In the genomic region with DNA sequence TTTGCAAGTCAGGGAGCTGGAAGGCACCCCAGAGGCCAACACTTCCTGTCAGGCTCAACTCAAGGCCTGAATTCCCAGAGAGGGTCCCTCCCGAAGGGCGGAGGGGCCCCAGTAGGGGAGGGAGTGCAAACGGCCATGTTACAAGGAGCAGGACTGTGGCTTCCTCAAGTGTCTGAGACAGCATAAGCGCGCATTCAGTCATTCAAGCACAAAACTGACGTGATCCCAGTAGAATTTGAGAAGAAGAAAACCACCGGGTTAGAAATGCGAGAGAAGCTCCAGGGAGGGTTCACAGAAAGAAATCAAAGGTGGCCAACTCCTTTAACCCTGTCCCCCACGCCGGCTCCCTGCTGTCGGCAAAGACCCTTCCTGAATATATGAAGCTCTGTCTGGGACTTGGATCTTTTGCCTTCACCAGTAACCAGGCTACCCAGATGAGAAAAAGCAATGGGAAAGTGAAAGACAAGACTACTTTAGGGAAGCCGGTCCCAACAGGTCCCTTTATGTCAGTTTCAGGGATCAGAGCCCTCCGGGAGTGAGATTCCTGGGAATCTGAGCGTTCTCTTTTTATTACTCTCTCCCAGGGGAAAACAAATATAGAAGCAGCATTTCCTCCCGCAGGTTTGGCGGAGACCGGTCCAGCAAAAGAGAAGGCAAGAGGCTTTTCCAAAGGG, we compare ENCODE assay signal across 9 cellular contexts. TPM values are rescaled to one million over a fixed set of nuclear protein-coding genes. Genes with fewer than 3 reads are reported as not detected.
DNase-seq lines count a peak whose midpoint lies in the region; ATAC-seq and TF ChIP-seq lines count a peak whose summit lies in the region.
"Had no signal": no experiment of that assay in that cellular context is flagged by ENCODE, and none has a peak within 500 bp of the region (broad histone marks: within the 10 kb centered on the region; RNA-seq: fewer than 3 reads in every experiment).

No MANE protein-coding gene starts in this region.

- H3K4me3 ChIP-seq in left ventricle myocardium inferior: peak overlapping the region; percentile 75
- peak overlapping the region; percentile 85 for H3K4me3 ChIP-seq in parathyroid adenoma (ENCODE audit: low read depth, low read length)
- H3K4me3 ChIP-seq: SK-N-MC had no signal

- H3K4me1 Mint-ChIP-seq in Calu3 (ENCODE audit: low read depth, unreplicated experiment): peaks cover 17% of the 10 kb centered on the region
- H3K4me1 Mint-ChIP-seq in WTC11: peaks cover 26% of the 10 kb centered on the region

- BruUV-seq in Calu3 (replicated peaks; lab: Mats Ljungman, UMichigan): no TSS peak

- H3K27me3 Mint-ChIP-seq in Calu3 (ENCODE audit: unreplicated experiment): peaks cover 70% of the 10 kb centered on the region
- H3K27me3 Mint-ChIP-seq in WTC11 (ENCODE audit: low read depth): peaks cover 55% of the 10 kb centered on the region

- intact Hi-C loops in Calu3 (cut with micrococcal nuclease; ENCODE audit: unreplicated experiment): no loop called here
- intact Hi-C loops in left ventricle myocardium inferior (cut with micrococcal nuclease): no loop called here

- H3K9me3 Mint-ChIP-seq in Calu3 (ENCODE audit: low read depth, unreplicated experiment) (no peaks in the 10 kb centered on the region), WTC11 (peaks cover 5% of the 10 kb centered on the region)

- H3K27ac ChIP-seq in left ventricle myocardium inferior (replicated peaks) (peak overlapping the region; percentile 58), parathyroid adenoma (peak overlapping the region; percentile 91)
- H3K27ac ChIP-seq: SK-N-MC had no signal

- H2AFZ ChIP-seq in parathyroid adenoma: peak overlapping the region; percentile 52

- H3K36me3 Mint-ChIP-seq in Calu3 (ENCODE audit: insufficient read depth, unreplicated experiment) (peaks cover 9% of the 10 kb centered on the region), WTC11 (no peaks in the 10 kb centered on the region)

- H3K36me3 ChIP-seq in left ventricle myocardium inferior (no peaks in the 10 kb centered on the region), parathyroid adenoma (ENCODE audit: control insufficient read depth, insufficient read depth, low read length) (no peaks in the 10 kb centered on the region)

- DNase-seq in Calu3 (no peak), WTC11 (ENCODE audit: low spot score) (no peak), left ventricle myocardium inferior (no peak), HEK293T (ENCODE audit: extremely low spot score) (no peak), MV-4-11 (lab: John Stamatoyannopoulos, UW) (no peak)

- H3K9me3 ChIP-seq in left ventricle myocardium inferior (replicated peaks) (no peaks in the 10 kb centered on the region), parathyroid adenoma (ENCODE audit: control insufficient read depth, low read length) (no peaks in the 10 kb centered on the region)

- TF ChIP-seq CTCF in Calu3 (IDR thresholded peaks at IDR 0.05; ENCODE audit: unreplicated experiment) (no peak), WTC11 (IDR thresholded peaks at IDR 0.05) (no peak), left ventricle myocardium inferior (IDR thresholded peaks at IDR 0.05; ENCODE audit: borderline replicate concordance) (no peak), parathyroid adenoma (IDR thresholded peaks at IDR 0.05) (no peak)

- H3K27ac Mint-ChIP-seq in Calu3 (ENCODE audit: unreplicated experiment): no peak overlapping the region
- no peak overlapping the region for H3K27ac Mint-ChIP-seq in WTC11

- H3K79me2 ChIP-seq in parathyroid adenoma: peaks cover 56% of the 10 kb centered on the region

- CTCF ChIA-PET in Calu3 (lab: Charles Lee): interaction anchor here (0.6 to 0.9 kb wide), 3 partner anchors 56 to 463 kb away, joined by 3 to 5 read pairs (median 3); no protein-coding TSS in a partner anchor
- CTCF ChIA-PET in WTC11 (lab: Charles Lee): interaction anchor here (0.6 to 4.2 kb wide), 16 partner anchors 10 to 419 kb away, joined by 3 to 106 read pairs (median 4); partner anchors contain the start of gene FHIP2A
- CTCF ChIA-PET in HEK293T (lab: Yijun Ruan, JAX): interaction anchor here (0.8 to 1.5 kb wide), 4 partner anchors 9 to 99 kb away, joined by 3 to 10 read pairs (median 4); no protein-coding TSS in a partner anchor

- H3K4me2 ChIP-seq in parathyroid adenoma (ENCODE audit: low read length): peak overlapping the region; percentile 83

- H3K4me3 Mint-ChIP-seq in Calu3 (ENCODE audit: low read depth, unreplicated experiment) (peak overlapping the region; percentile 79), WTC11 (peak overlapping the region; percentile 88)

- POLR2A ChIA-PET in WTC11 (lab: Charles Lee): interaction anchor here (0.9 to 1.0 kb wide), 2 partner anchors 99 to 229 kb away, joined by 3 to 5 read pairs; partner anchors contain the start of gene CCDC186
- POLR2A ChIA-PET in HEK293T (lab: Yijun Ruan, JAX): interaction anchor here (1.1 kb wide), 1 partner anchor 100 kb away, joined by 3 read pairs; no protein-coding TSS in a partner anchor

- peaks cover 71% of the 10 kb centered on the region for H3K27me3 ChIP-seq in left ventricle myocardium inferior (ENCODE audit: low read depth)
- no peaks in the 10 kb centered on the region for H3K27me3 ChIP-seq in parathyroid adenoma (ENCODE audit: control insufficient read depth, insufficient read depth, low read length)

- ATAC-seq in WTC11: peak; percentile 23
- no peak for ATAC-seq in GM21529 (IDR thresholded peaks at IDR 0.05; ENCODE audit: unreplicated experiment)
- ATAC-seq in HG02588 (IDR thresholded peaks at IDR 0.05; ENCODE audit: unreplicated experiment): no peak

- H3K4me1 ChIP-seq in left ventricle myocardium inferior (peaks cover 69% of the 10 kb centered on the region), parathyroid adenoma (peaks cover 43% of the 10 kb centered on the region)

- peak overlapping the region; percentile 81 for H3K9ac ChIP-seq in parathyroid adenoma

TF ChIP-seq in WTC11, 78 proteins besides CTCF, POLR2A, EP300 and RAD21 (continues in another document):
- TF ChIP-seq CREB1 (CRISPR knock-in tag; IDR thresholded peaks at IDR 0.05): no peak
- no peak for TF ChIP-seq NR2C2 (CRISPR knock-in tag; IDR thresholded peaks at IDR 0.05)
- TF ChIP-seq, protein P1, sequence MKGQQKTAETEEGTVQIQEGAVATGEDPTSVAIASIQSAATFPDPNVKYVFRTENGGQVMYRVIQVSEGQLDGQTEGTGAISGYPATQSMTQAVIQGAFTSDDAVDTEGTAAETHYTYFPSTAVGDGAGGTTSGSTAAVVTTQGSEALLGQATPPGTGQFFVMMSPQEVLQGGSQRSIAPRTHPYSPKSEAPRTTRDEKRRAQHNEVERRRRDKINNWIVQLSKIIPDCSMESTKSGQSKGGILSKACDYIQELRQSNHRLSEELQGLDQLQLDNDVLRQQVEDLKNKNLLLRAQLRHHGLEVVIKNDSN (CRISPR knock-in tag; IDR thresholded peaks at IDR 0.05): no peak
- TF ChIP-seq ZNF219 (CRISPR knock-in tag; IDR thresholded peaks at IDR 0.05; ENCODE audit: borderline replicate concordance): no peak
- TF ChIP-seq KAT7 (CRISPR knock-in tag; IDR thresholded peaks at IDR 0.05; ENCODE audit: borderline replicate concordance): no peak
- TF ChIP-seq SMAD3 (CRISPR knock-in tag; IDR thresholded peaks at IDR 0.05; ENCODE audit: borderline replicate concordance): no peak
- no peak for TF ChIP-seq ZNF232 (CRISPR knock-in tag; IDR thresholded peaks at IDR 0.05)
- TF ChIP-seq USF2 (CRISPR knock-in tag; IDR thresholded peaks at IDR 0.05): no peak
- no peak for TF ChIP-seq RELA (CRISPR knock-in tag; IDR thresholded peaks at IDR 0.05; ENCODE audit: borderline replicate concordance)
- no peak for TF ChIP-seq ZNF396 (CRISPR knock-in tag; IDR thresholded peaks at IDR 0.05; ENCODE audit: borderline replicate concordance)
- no peak for TF ChIP-seq EMX1 (CRISPR knock-in tag; IDR thresholded peaks at IDR 0.05)

TF ChIP-seq in HEK293T, 16 proteins besides CTCF, POLR2A, EP300 and RAD21:
- TF ChIP-seq HDGF (IDR thresholded peaks at IDR 0.05; ENCODE audit: borderline replicate concordance) (no peak), ARNT (IDR thresholded peaks at IDR 0.05) (no peak), FOXM1 (IDR thresholded peaks at IDR 0.05; ENCODE audit: borderline replicate concordance) (no peak), L3MBTL2 (conservative IDR thresholded peaks at IDR 0.05) (no peak), LEF1 (IDR thresholded peaks at IDR 0.05; ENCODE audit: borderline replicate concordance) (no peak), FOXK2 (IDR thresholded peaks at IDR 0.05) (no peak), CTBP1 (IDR thresholded peaks at IDR 0.05; ENCODE audit: borderline replicate concordance) (no peak), TARDBP (IDR thresholded peaks at IDR 0.05) (no peak), ZNF384 (IDR thresholded peaks at IDR 0.05) (no peak), NFRKB (IDR thresholded peaks at IDR 0.05) (no peak), SP1 (IDR thresholded peaks at IDR 0.05) (no peak)

RNA-seq across cellular contexts. Expression of gene AFAP1L2, which starts 1.3 kb away (rescaled TPM):
- total RNA-seq in Calu3 (2022) (0.76 and 1.1 TPM in 2 replicates), WTC11 (2021) (3.6 to 5.0 TPM (median 4.5 TPM) in 3 replicates), left ventricle myocardium inferior (7.0 TPM)
